ENCODE assay signal across 1 cellular context in genomic region chr9:126618200-126618589, GRCh38.
TF ChIP-seq lines count a peak whose summit lies in the region.

No MANE protein-coding gene starts in this region.

TF ChIP-seq in SK-N-SH treated with all-trans-retinoic acid at 6 μM for 48 hours, 23 proteins besides CTCF, POLR2A, EP300 and RAD21 (continued from another document):
- TF ChIP-seq, protein P1, sequence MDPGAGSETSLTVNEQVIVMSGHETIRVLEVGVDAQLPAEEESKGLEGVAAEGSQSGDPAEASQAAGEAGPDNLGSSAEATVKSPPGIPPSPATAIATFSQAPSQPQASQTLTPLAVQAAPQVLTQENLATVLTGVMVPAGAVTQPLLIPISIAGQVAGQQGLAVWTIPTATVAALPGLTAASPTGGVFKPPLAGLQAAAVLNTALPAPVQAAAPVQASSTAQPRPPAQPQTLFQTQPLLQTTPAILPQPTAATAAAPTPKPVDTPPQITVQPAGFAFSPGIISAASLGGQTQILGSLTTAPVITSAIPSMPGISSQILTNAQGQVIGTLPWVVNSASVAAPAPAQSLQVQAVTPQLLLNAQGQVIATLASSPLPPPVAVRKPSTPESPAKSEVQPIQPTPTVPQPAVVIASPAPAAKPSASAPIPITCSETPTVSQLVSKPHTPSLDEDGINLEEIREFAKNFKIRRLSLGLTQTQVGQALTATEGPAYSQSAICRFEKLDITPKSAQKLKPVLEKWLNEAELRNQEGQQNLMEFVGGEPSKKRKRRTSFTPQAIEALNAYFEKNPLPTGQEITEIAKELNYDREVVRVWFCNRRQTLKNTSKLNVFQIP (CRISPR knock-in tag; IDR thresholded peaks at IDR 0.05; ENCODE audit: borderline replicate concordance, low read depth): no peak
- no peak for TF ChIP-seq PATZ1 (CRISPR knock-in tag; IDR thresholded peaks at IDR 0.05; ENCODE audit: borderline replicate concordance)
- no peak for TF ChIP-seq ZC3H10 (CRISPR knock-in tag; IDR thresholded peaks at IDR 0.05)
- TF ChIP-seq RARB (CRISPR knock-in tag; IDR thresholded peaks at IDR 0.05): no peak
- TF ChIP-seq CREB5 (CRISPR knock-in tag; IDR thresholded peaks at IDR 0.05; ENCODE audit: low read depth): no peak
- no peak for TF ChIP-seq ESRRG (CRISPR knock-in tag; IDR thresholded peaks at IDR 0.05)
- no peak for TF ChIP-seq GLIS3 (CRISPR knock-in tag; IDR thresholded peaks at IDR 0.05)
- no peak for TF ChIP-seq ISL1 (CRISPR knock-in tag; IDR thresholded peaks at IDR 0.05)
- TF ChIP-seq CSRNP3 (CRISPR knock-in tag; IDR thresholded peaks at IDR 0.05): no peak
